In the genomic region with DNA sequence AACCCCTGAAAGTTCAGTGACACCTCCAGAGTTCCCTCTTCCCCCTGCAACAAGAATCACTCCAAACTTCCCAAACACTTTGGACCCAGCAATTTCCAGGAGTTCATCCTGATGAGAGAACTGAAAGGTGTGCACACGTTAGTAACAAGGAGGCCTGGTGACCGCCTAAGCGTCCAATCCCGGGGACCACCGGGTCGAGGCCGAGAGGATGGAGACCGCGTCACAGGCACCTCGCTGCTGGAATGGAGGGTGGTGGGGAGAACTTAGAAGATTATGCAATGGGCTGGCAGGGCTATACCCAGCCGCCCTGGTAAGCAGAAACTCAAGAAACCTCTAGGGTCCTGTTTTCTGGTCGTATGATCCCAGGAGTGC, we compare ENCODE assay signal across 8 cellular contexts. TPM values are rescaled to one million over a fixed set of nuclear protein-coding genes. Genes with fewer than 3 reads are reported as not detected.
DNase-seq lines count a peak whose midpoint lies in the region; ATAC-seq and TF ChIP-seq lines count a peak whose summit lies in the region.
"Not testable (repeated sequence)": the region's sequence is repeated elsewhere in the genome, so short reads cannot be mapped to it uniquely, and the experiment has no call there.

No MANE protein-coding gene starts in this region.

- H3K4me1 ChIP-seq in Caco-2; Panc1 (ENCODE audit: control insufficient read depth, insufficient read depth, low read length); left ventricle myocardium inferior; smooth muscle cell (ENCODE audit: low read depth): not testable (repeated sequence)

- ATAC-seq in Panc1 (peak; percentile 59), left lobe of liver (peak; percentile 23)
- peak; percentile 33 for ATAC-seq in activated naive CD8-positive, alpha-beta T cell treated with anti-CD3 and anti-CD28 coated beads, Interleukin-2, amount 10 ng/mL, durations not matched to agents 7 days and 5 days (ENCODE audit: low read depth)

- DNase-seq in Caco-2 = peak in 1 of 2 experiments; percentile 17
- DNase-seq in Panc1 (ENCODE audit: low read depth, low spot score); activated naive CD8-positive, alpha-beta T cell treated with anti-CD3 and anti-CD28 coated beads, Interleukin-2, amount 10 ng/mL, durations not matched to agents 7 days and 5 days; coronary artery (ENCODE audit: low spot score); left ventricle myocardium inferior; smooth muscle cell (lab: John Stamatoyannopoulos, UW; ENCODE audit: unreplicated experiment): not testable (repeated sequence)
- DNase-seq in left lobe of liver (ENCODE audit: low spot score) = peak; percentile 46
- peak; percentile 5 for DNase-seq in nephron progenitor cell

- CTCF ChIA-PET in Caco-2 (lab: Charles Lee); Panc1 (lab: Charles Lee): not testable (repeated sequence)

- not testable (repeated sequence) for H3K36me3 Mint-ChIP-seq in Caco-2 (ENCODE audit: insufficient read depth, unreplicated experiment); activated naive CD8-positive, alpha-beta T cell treated with anti-CD3 and anti-CD28 coated beads, Interleukin-2, amount 10 ng/mL, durations not matched to agents 7 days and 5 days; nephron progenitor cell (ENCODE audit: low read depth)

- H3K9me3 ChIP-seq in Caco-2; Panc1 (ENCODE audit: control insufficient read depth, insufficient read depth, low read depth, low read length); left ventricle myocardium inferior (replicated peaks); smooth muscle cell (replicated peaks; ENCODE audit: low read depth): not testable (repeated sequence)

- intact Hi-C loops in Caco-2 (cut with micrococcal nuclease; ENCODE audit: unreplicated experiment); Panc1 (cut with micrococcal nuclease; ENCODE audit: unreplicated experiment); left ventricle myocardium inferior (cut with micrococcal nuclease): not testable (repeated sequence)

- in situ Hi-C loops in Panc1 (cut with HindIII; ENCODE audit: low pct_unique_long_range_greater_than_20kb, low sequenced_read_pairs) = not testable (repeated sequence)

- not testable (repeated sequence) for H3F3A ChIP-seq in smooth muscle cell (ENCODE audit: low read depth)

- not testable (repeated sequence) for H3K79me2 ChIP-seq in smooth muscle cell (ENCODE audit: low read depth)

- not testable (repeated sequence) for H3K9ac ChIP-seq in smooth muscle cell (ENCODE audit: low read depth)

- H3K4me3 ChIP-seq in Caco-2 (ENCODE audit: low read depth, low read length) (peak overlapping the region; percentile 10; the same call in 1 of the 2 replicates), Panc1 (ENCODE audit: low read depth in 2 of 2, low read length in 2 of 2) (peak overlapping the region; percentile 21 to 43; a peak in 3 of 4 replicates), coronary artery (peak overlapping the region; percentile 42), left ventricle myocardium inferior (peak overlapping the region; percentile 35), smooth muscle cell (peak overlapping the region; percentile 30)

- not testable (repeated sequence) for H3K4me1 Mint-ChIP-seq in Caco-2 (ENCODE audit: low read depth, unreplicated experiment); activated naive CD8-positive, alpha-beta T cell treated with anti-CD3 and anti-CD28 coated beads, Interleukin-2, amount 10 ng/mL, durations not matched to agents 7 days and 5 days; nephron progenitor cell

- not testable (repeated sequence) for H3K27ac Mint-ChIP-seq in Caco-2 (ENCODE audit: unreplicated experiment); activated naive CD8-positive, alpha-beta T cell treated with anti-CD3 and anti-CD28 coated beads, Interleukin-2, amount 10 ng/mL, durations not matched to agents 7 days and 5 days; nephron progenitor cell

- H4K20me1 ChIP-seq in smooth muscle cell (ENCODE audit: low read depth) = not testable (repeated sequence)

- WGBS in smooth muscle cell (ENCODE audit: low lambda C conversion rate) = 28% methylated on average over 10 of the region's 12 CpGs

- H3K4me2 ChIP-seq in smooth muscle cell = peak overlapping the region; percentile 72

- BruUV-seq in Caco-2 (replicated peaks; lab: Mats Ljungman, UMichigan); Panc1 (replicated peaks; lab: Mats Ljungman, UMichigan): not testable (repeated sequence)

- not testable (repeated sequence) for H2AFZ ChIP-seq in smooth muscle cell (ENCODE audit: low read depth)

- not testable (repeated sequence) for H3K4me3 Mint-ChIP-seq in Caco-2 (ENCODE audit: unreplicated experiment); activated naive CD8-positive, alpha-beta T cell treated with anti-CD3 and anti-CD28 coated beads, Interleukin-2, amount 10 ng/mL, durations not matched to agents 7 days and 5 days; nephron progenitor cell

- TF ChIP-seq CTCF in Caco-2 (IDR thresholded peaks at IDR 0.05; ENCODE audit: insufficient read depth in 1 of 2, low read depth in 1 of 2, low read length in 1 of 2, severe bottlenecking in 1 of 2, unreplicated experiment in 1 of 2); Panc1 (IDR thresholded peaks at IDR 0.05); coronary artery (IDR thresholded peaks at IDR 0.05); left ventricle myocardium inferior (IDR thresholded peaks at IDR 0.05; ENCODE audit: borderline replicate concordance); nephron progenitor cell (IDR thresholded peaks at IDR 0.05); smooth muscle cell (IDR thresholded peaks at IDR 0.05; ENCODE audit: borderline replicate concordance, insufficient read depth, poor library complexity, severe bottlenecking): not testable (repeated sequence)

- H3K27me3 ChIP-seq in Caco-2 (replicated peaks; ENCODE audit: control insufficient read depth, insufficient read depth, low read length); Panc1 (ENCODE audit: control insufficient read depth, insufficient read depth, low read length); left ventricle myocardium inferior (ENCODE audit: low read depth); smooth muscle cell (ENCODE audit: low read depth): not testable (repeated sequence)

- not testable (repeated sequence) for H3K36me3 ChIP-seq in Caco-2 (ENCODE audit: control insufficient read depth, insufficient read depth, low read length); Panc1 (ENCODE audit: control insufficient read depth, insufficient read depth, low read length); left ventricle myocardium inferior; smooth muscle cell (ENCODE audit: low read depth)

- H3K27me3 Mint-ChIP-seq in Caco-2 (ENCODE audit: insufficient read depth, unreplicated experiment); activated naive CD8-positive, alpha-beta T cell treated with anti-CD3 and anti-CD28 coated beads, Interleukin-2, amount 10 ng/mL, durations not matched to agents 7 days and 5 days; nephron progenitor cell (ENCODE audit: low read depth, poor library complexity): not testable (repeated sequence)

- POLR2A ChIA-PET in Caco-2 (lab: Charles Lee); Panc1 (lab: Charles Lee); activated naive CD8-positive, alpha-beta T cell treated with anti-CD3 and anti-CD28 coated beads, Interleukin-2, amount 10 ng/mL, durations not matched to agents 7 days and 5 days (lab: Charles Lee): not testable (repeated sequence)

- not testable (repeated sequence) for H3K27ac ChIP-seq in Panc1 (ENCODE audit: low read length); coronary artery; left ventricle myocardium inferior (replicated peaks); smooth muscle cell (ENCODE audit: low read depth)

- not testable (repeated sequence) for H3K9me3 Mint-ChIP-seq in Caco-2 (ENCODE audit: unreplicated experiment); activated naive CD8-positive, alpha-beta T cell treated with anti-CD3 and anti-CD28 coated beads, Interleukin-2, amount 10 ng/mL, durations not matched to agents 7 days and 5 days; nephron progenitor cell

RNA-seq across cellular contexts. Expression of a gene that starts 8.6 kb away (rescaled TPM):
- total RNA-seq in Caco-2 (2022) = 128 and 138 TPM in 2 replicates
- total RNA-seq in Panc1 (2021; ENCODE audit: unreplicated experiment) = 249 TPM
- 196 TPM for polyA plus RNA-seq in Panc1 (2012; ENCODE audit: insufficient read length)
- 10 to 100 TPM; 40.1 to 43.0 TPM for total RNA-seq in activated naive CD8-positive, alpha-beta T cell treated with anti-CD3 and anti-CD28 coated beads, Interleukin-2, amount 10 ng/mL, durations not matched to agents 7 days and 5 days
- 112 TPM for total RNA-seq in left ventricle myocardium inferior
- 37.8 TPM for total RNA-seq in left lobe of liver
- total RNA-seq in smooth muscle cell = 85.7 and 96.0 TPM in 2 replicates
- 74.2 and 91.4 TPM in 2 replicates for polyA plus RNA-seq in smooth muscle cell
